10 cellular contexts compared by ENCODE assay signal in genomic region chr21:43716376-43717165, GRCh38. TPM values are rescaled to one million over a fixed set of nuclear protein-coding genes. Genes with fewer than 3 reads are reported as not detected.
DNase-seq lines count a peak whose midpoint lies in the region; ATAC-seq and TF ChIP-seq lines count a peak whose summit lies in the region.
"Had no signal": no experiment of that assay in that cellular context is flagged by ENCODE, and none has a peak within 500 bp of the region (broad histone marks: within the 10 kb centered on the region; RNA-seq: fewer than 3 reads in every experiment).

No MANE protein-coding gene starts in this region.

- peak; percentile 72 for DNase-seq in GM13976 (ENCODE audit: low spot score)
- DNase-seq in NOMO-1 treated with DMSO at 0.1 percent for 48 hours (lab: John Stamatoyannopoulos, UW; ENCODE audit: unreplicated experiment), result peak; percentile 25
- no peak for DNase-seq in neural progenitor cell (ENCODE audit: low spot score)
- no peak for DNase-seq in COR-L47 (lab: John Stamatoyannopoulos, UW)
- DNase-seq in spleen, result no peak
- DNase-seq in activated CD4-positive, alpha-beta T cell treated with anti-CD3 and anti-CD28 coated beads, Interleukin-2, amount 50 U/mL, for 48 hours, result no peak
- DNase-seq: NCI-H524 treated with DMSO at 0.1 percent for 48 hours had no signal

- H3K79me2 ChIP-seq in neural progenitor cell (ENCODE audit: low read depth), result peaks cover 11% of the 10 kb centered on the region

- intact Hi-C loops in spleen (cut with DNase I; ENCODE audit: low total_unique reads), result loop anchor here (5.0 kb wide), 1 partner anchor 49 kb away; no protein-coding TSS in a partner anchor

- H3F3A ChIP-seq in neural progenitor cell (ENCODE audit: low read depth), result no peaks in the 10 kb centered on the region

- CTCF ChIA-PET in HEK293 (lab: Yijun Ruan, JAX), result interaction anchor here (1.0 kb wide), 1 partner anchor 12 kb away, joined by 4 read pairs; no protein-coding TSS in a partner anchor

- TF ChIP-seq CTCF in GM13976 (IDR thresholded peaks at IDR 0.05; ENCODE audit: borderline replicate concordance, control extremely low read depth, extremely low read depth, insufficient read depth, missing control alignments) (no peak), HEK293 (tag by site-specific recombination; IDR thresholded peaks at IDR 0.05) (no peak), neural progenitor cell (IDR thresholded peaks at IDR 0.05) (no peak), spleen (IDR thresholded peaks at IDR 0.05 in 8 of 11, conservative IDR thresholded peaks at IDR 0.05 in 3 of 11) (no peak)

- H3K27ac ChIP-seq in HEK293 (ENCODE audit: extremely low read depth, low read depth, low read length) (no peak overlapping the region), neural progenitor cell (no peak overlapping the region), spleen (peak overlapping the region in 1 of 8 donors; percentile 27)
- H3K27ac ChIP-seq: HL-60 had no signal

- H3K9ac ChIP-seq in neural progenitor cell, result no peak overlapping the region

- H3K9me3 ChIP-seq in HEK293 (ENCODE audit: control insufficient read depth, insufficient read depth, low read depth, low read length), result no peaks in the 10 kb centered on the region
- no peaks in the 10 kb centered on the region for H3K9me3 ChIP-seq in neural progenitor cell (ENCODE audit: low read depth)
- no peaks in the 10 kb centered on the region for H3K9me3 ChIP-seq in spleen

- H3K4me1 ChIP-seq in HEK293 (ENCODE audit: control insufficient read depth, insufficient read depth, low read length), result peaks cover 12% of the 10 kb centered on the region
- H3K4me1 ChIP-seq in neural progenitor cell, result peaks cover 13% of the 10 kb centered on the region
- H3K4me1 ChIP-seq in spleen, result peaks cover 17 to 47% (median 36%) of the 10 kb centered on the region in 6 donors

- H4K20me1 ChIP-seq in neural progenitor cell (ENCODE audit: low read depth), result peaks cover 18% of the 10 kb centered on the region

- in situ Hi-C loops in GM13976 (cut with MboI; ENCODE audit: low sequenced_read_pairs, unreplicated experiment), result loop anchor here (10.0 kb wide), 1 partner anchor 52 kb away; no protein-coding TSS in a partner anchor

- ATAC-seq in HG02840 (IDR thresholded peaks at IDR 0.05; ENCODE audit: low FRiP score, unreplicated experiment), result no peak

- H3K4me3 Mint-ChIP-seq in neural progenitor cell, result peak overlapping the region; percentile 33

- H3K36me3 Mint-ChIP-seq in neural progenitor cell, result no peaks in the 10 kb centered on the region

- H2AFZ ChIP-seq in neural progenitor cell (replicated peaks), result no peak overlapping the region

- WGBS in spleen, 5 donors, result 52 to 69% (median 59%) methylated on average over 12 of the region's 12 CpGs

- no peak for TF ChIP-seq POLR2A in spleen (IDR thresholded peaks at IDR 0.05)

- H3K9me3 Mint-ChIP-seq in neural progenitor cell, result no peaks in the 10 kb centered on the region

- H3K4me3 ChIP-seq in HEK293 (ENCODE audit: low read depth, low read length), result no peak overlapping the region
- no peak overlapping the region for H3K4me3 ChIP-seq in neural progenitor cell
- no peak overlapping the region for H3K4me3 ChIP-seq in spleen

- H3K27me3 Mint-ChIP-seq in neural progenitor cell (ENCODE audit: insufficient read depth, low read depth), result peaks cover 17% of the 10 kb centered on the region

- peaks cover 41% of the 10 kb centered on the region for H3K27me3 ChIP-seq in neural progenitor cell
- H3K27me3 ChIP-seq in spleen (replicated peaks in 1 of 7), result peaks cover 0 to 9% (median 0%) of the 10 kb centered on the region in 7 donors

- POLR2A ChIA-PET in HEK293 (lab: Yijun Ruan, JAX), result interaction anchor here (0.6 to 1.3 kb wide), 3 partner anchors 10 to 12 kb away, joined by 3 to 4 read pairs (median 3); no protein-coding TSS in a partner anchor

- H3K4me2 ChIP-seq in neural progenitor cell, result no peak overlapping the region

- H3K36me3 ChIP-seq in HEK293 (ENCODE audit: control insufficient read depth in 2 of 2, insufficient read depth in 1 of 2, low read length in 2 of 2) (peaks cover 0 to 1% of the 10 kb centered on the region in 2 experiments; a peak in 1 of 3 replicates), neural progenitor cell (no peaks in the 10 kb centered on the region), spleen (no peaks in the 10 kb centered on the region)

- H3K4me1 Mint-ChIP-seq in neural progenitor cell, result peaks cover 22% of the 10 kb centered on the region

- no peak overlapping the region for H3K27ac Mint-ChIP-seq in neural progenitor cell

TF ChIP-seq in HEK293, 187 proteins besides CTCF, POLR2A, EP300 and RAD21:
- peak; percentile 33; the same call in 1 of the 2 replicates for TF ChIP-seq ZFHX2 (tag by site-specific recombination; conservative IDR thresholded peaks at IDR 0.05)
- no peak for TF ChIP-seq ZNF660 (tag by site-specific recombination; IDR thresholded peaks at IDR 0.05)
- 0 out of 2 replicates have a peak, but pooled peaks have one; percentile 29 for TF ChIP-seq ZNF639 (tag by site-specific recombination; IDR thresholded peaks at IDR 0.05)
- TF ChIP-seq ZNF391 (tag by site-specific recombination; IDR thresholded peaks at IDR 0.05; ENCODE audit: borderline replicate concordance, low read depth), result no peak
- TF ChIP-seq GLIS1 (tag by site-specific recombination; IDR thresholded peaks at IDR 0.05), result peak; percentile 90
- peak; percentile 28; the same call in 1 of the 2 replicates for TF ChIP-seq ZBTB20 (tag by site-specific recombination; IDR thresholded peaks at IDR 0.05)
- TF ChIP-seq ZNF658 (tag by site-specific recombination; IDR thresholded peaks at IDR 0.05), result no peak

RNA-seq across cellular contexts. Expression of gene PDXK, which starts 2.4 kb away (rescaled TPM):
- total RNA-seq in neural progenitor cell (ENCODE audit: low replicate concordance) (43.3 and 54.0 TPM in 2 replicates), spleen (10 to 100 TPM; 41.1 to 82.9 (median 58.7) TPM)
- 10 to 100 TPM; 17.9 to 39.0 (median 24.7) TPM for polyA plus RNA-seq in spleen

RNA-seq across cellular contexts. Expression of gene RRP1B, which starts 57.2 kb away (rescaled TPM):
- total RNA-seq in neural progenitor cell (ENCODE audit: low replicate concordance), result 45.0 TPM in 2 replicates
- 10 to 100 TPM; 25.3 to 28.9 (median 25.7) TPM for total RNA-seq in spleen
- polyA plus RNA-seq in spleen, result 10 to 100 TPM in 2 of 3 donors, 1 to 10 TPM in 1; 7.9 to 11.6 (median 10.1) TPM

RNA-seq across cellular contexts. Expression of gene HSF2BP, which starts 57.3 kb away (rescaled TPM):
- total RNA-seq in neural progenitor cell (ENCODE audit: low replicate concordance), result 0.71 and 1.1 TPM in 2 replicates
- total RNA-seq in spleen, result 1 to 10 TPM in 2 of 7 donors, under 1 TPM in 3, not detected in 2; 0.19 to 1.9 (median 0.58) TPM
- polyA plus RNA-seq in spleen, result under 1 TPM; 0.13 to 0.35 (median 0.19) TPM

RNA-seq across cellular contexts. Expression of gene CSTB, which starts 59.5 kb away (rescaled TPM):
- total RNA-seq in neural progenitor cell (ENCODE audit: low replicate concordance) (7.1 and 8.5 TPM in 2 replicates), spleen (10 to 100 TPM; 10.5 to 36.6 (median 28.6) TPM)
- polyA plus RNA-seq in spleen, result 10 to 100 TPM; 39.6 to 93.8 (median 48.5) TPM

Comparison
In these comparisons a context has a peak if more than half of its experiments do, and no peak if none do; other contexts are left out.
1. DNase-seq: peak in GM13976 (single experiment) and NOMO-1 treated with DMSO at 0.1 percent for 48 hours (single experiment); none in neural progenitor cell (single experiment), COR-L47 (single experiment), spleen (single experiment) and activated CD4-positive, alpha-beta T cell treated with anti-CD3 and anti-CD28 coated beads, Interleukin-2, amount 50 U/mL, for 48 hours (0 of 2).